ENCODE assay signal across 1 cellular context in the genomic region with DNA sequence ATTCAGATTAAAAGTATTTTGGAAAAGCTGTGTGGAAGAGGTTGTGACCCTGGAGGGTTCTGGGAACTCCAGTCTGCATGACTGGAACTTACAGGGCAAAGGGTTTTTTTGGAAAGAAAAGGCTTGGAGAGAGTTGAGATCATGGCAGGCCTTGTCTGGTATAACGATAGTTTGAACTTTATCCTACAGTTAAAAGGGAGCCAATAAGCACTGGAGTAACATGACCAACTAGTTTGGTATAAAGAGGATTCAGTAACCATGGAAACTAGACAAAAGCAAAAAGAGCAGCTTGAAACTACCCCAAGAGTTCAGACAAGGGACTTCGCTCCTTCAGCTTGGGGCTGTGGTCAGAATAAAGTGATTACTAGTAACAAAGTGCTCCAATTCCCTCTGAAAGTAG.
TF ChIP-seq lines count a peak whose summit lies in the region.

No MANE protein-coding gene starts in this region.

TF ChIP-seq in GM23338, 12 proteins besides CTCF, POLR2A, EP300 and RAD21 (continued from another document):
- TF ChIP-seq CREB1 (CRISPR knock-in tag; IDR thresholded peaks at IDR 0.05; ENCODE audit: low read depth) (no peak), STAT1 (IDR thresholded peaks at IDR 0.05; ENCODE audit: unreplicated experiment) (no peak)
